ENCODE assay signal across 8 cellular contexts in genomic region chr3:48636149-48636548, GRCh38. TPM values are rescaled to one million over a fixed set of nuclear protein-coding genes. Genes with fewer than 3 reads are reported as not detected.
DNase-seq lines count a peak whose midpoint lies in the region; ATAC-seq and TF ChIP-seq lines count a peak whose summit lies in the region.

No MANE protein-coding gene starts in this region.

- no peaks in the 10 kb centered on the region for H3K9me3 ChIP-seq in T-helper 17 cell (ENCODE audit: control insufficient read depth, low read length, poor library complexity, severe bottlenecking)

- H3K27ac Mint-ChIP-seq in T-helper 17 cell, result peak overlapping the region; percentile 24

- DNase-seq in GM12864 (ENCODE audit: low read depth), result no peak
- DNase-seq in T-helper 17 cell, result no peak
- DNase-seq in fibroblast of villous mesenchyme (ENCODE audit: low read depth), result no peak
- no peak for DNase-seq in retinal pigment epithelial cell (ENCODE audit: low read depth)
- no peak for DNase-seq in T-helper 9 cell
- DNase-seq in NCI-H1105 treated with DMSO at 0.1 percent for 48 hours (lab: John Stamatoyannopoulos, UW), result no peak
- DNase-seq in NCI-H187 (lab: John Stamatoyannopoulos, UW), result no peak

- peaks cover 12% of the 10 kb centered on the region for H3K4me1 Mint-ChIP-seq in T-helper 17 cell

- H3K4me3 ChIP-seq in GM12864 (ENCODE audit: low read depth, low read length) (peak overlapping the region; percentile 87), fibroblast of villous mesenchyme (ENCODE audit: low read depth, low read length) (peak overlapping the region; percentile 97), retinal pigment epithelial cell (ENCODE audit: low read length) (peak overlapping the region; percentile 81)

- no peaks in the 10 kb centered on the region for H3K36me3 Mint-ChIP-seq in T-helper 17 cell (ENCODE audit: low read depth)

- peak overlapping the region; percentile 90 for H3K4me3 Mint-ChIP-seq in T-helper 17 cell

- TF ChIP-seq CTCF in GM12864 (IDR thresholded peaks at IDR 0.05; ENCODE audit: low read depth, low read length, missing control alignments) (no peak), fibroblast of villous mesenchyme (IDR thresholded peaks at IDR 0.05; ENCODE audit: insufficient read depth, low read depth, low read length) (no peak), retinal pigment epithelial cell (conservative IDR thresholded peaks at IDR 0.05; ENCODE audit: low read depth, low read length) (no peak)

- H3K27me3 Mint-ChIP-seq in T-helper 17 cell, result peaks cover 5% of the 10 kb centered on the region

- no peak for ATAC-seq in T-helper 17 cell
- ATAC-seq in HG02981 (IDR thresholded peaks at IDR 0.05; ENCODE audit: unreplicated experiment), result no peak

RNA-seq across cellular contexts. Expression of gene SLC26A6, which starts 0.9 kb away (rescaled TPM):
- total RNA-seq in T-helper 17 cell, result 10 to 100 TPM; 16.4 to 22.1 TPM
- total RNA-seq in fibroblast of villous mesenchyme, result 34.8 and 45.8 TPM in 2 replicates

RNA-seq across cellular contexts. Expression of gene TMEM89, which starts 14.6 kb away (rescaled TPM):
- total RNA-seq in T-helper 17 cell (under 1 TPM in 1 of 2 donors, not detected in 1; 0.55 TPM), fibroblast of villous mesenchyme (not detected in 2 replicates)

RNA-seq across cellular contexts. Expression of gene CELSR3, which starts 26.5 kb away (rescaled TPM):
- total RNA-seq in T-helper 17 cell, result 1 to 10 TPM; 6.0 to 6.9 TPM
- 1.6 and 1.7 TPM in 2 replicates for total RNA-seq in fibroblast of villous mesenchyme

RNA-seq across cellular contexts. Expression of gene UQCRC1, which starts 26.7 kb away (rescaled TPM):
- 10 to 100 TPM; 86.1 to 92.1 TPM for total RNA-seq in T-helper 17 cell
- 405 and 418 TPM in 2 replicates for total RNA-seq in fibroblast of villous mesenchyme

RNA-seq across cellular contexts. Expression of gene COL7A1, which starts 41.0 kb away (rescaled TPM):
- total RNA-seq in T-helper 17 cell (under 1 TPM; 0.73 to 0.94 TPM), fibroblast of villous mesenchyme (79.0 and 140 TPM in 2 replicates)
